In genomic region chr3:47343471-47343971, GRCh38 we compare ENCODE assay signal across 25 cellular contexts.
"Had no signal": no experiment of that assay in that cellular context is flagged by ENCODE, and none has a peak within 500 bp of the region (broad histone marks: within the 10 kb centered on the region; RNA-seq: fewer than 3 reads in every experiment).

No MANE protein-coding gene starts in this region.

- DNase-seq: islet precursor cell; left ventricle myocardium inferior; midbrain; mucosa of descending colon; naive thymus-derived CD4-positive, alpha-beta T cell; nucleus accumbens; pancreas; posterior cingulate gyrus; retina; right cardiac atrium; stimulated activated CD4-positive, alpha-beta T cell treated with anti-CD3 and anti-CD28 coated beads, Interleukin-4, amount 100 ng/mL, for 24 hours; stimulated activated naive CD4-positive, alpha-beta T cell treated with Interleukin-2 at 50 U/mL for 16 hours; tibial artery; trophoblast cell; upper lobe of right lung had no signal

- H3K4me3 Mint-ChIP-seq: memory B cell; naive thymus-derived CD4-positive, alpha-beta T cell; natural killer cell treated with Interleukin-12 subunit alpha and Interleukin-12 subunit beta and Interleukin-15 and Interleukin-18, amount 100 ng/mL, for 72 hours; stimulated activated memory B cell treated with anti-CD40 and anti-IgM and Interleukin-4, amounts not matched to agents 10 μg/mL and 1 μg/mL and 100 μg/mL, for 72 hours had no signal

- H3K27ac Mint-ChIP-seq: memory B cell; natural killer cell treated with Interleukin-12 subunit alpha and Interleukin-12 subunit beta and Interleukin-15 and Interleukin-18, amount 100 ng/mL, for 72 hours; stimulated activated memory B cell treated with anti-CD40 and anti-IgM and Interleukin-4, amounts not matched to agents 10 μg/mL and 1 μg/mL and 100 μg/mL, for 72 hours had no signal

- H3K27me3 Mint-ChIP-seq: memory B cell; naive thymus-derived CD4-positive, alpha-beta T cell; natural killer cell treated with Interleukin-12 subunit alpha and Interleukin-12 subunit beta and Interleukin-15 and Interleukin-18, amount 100 ng/mL, for 72 hours; stimulated activated memory B cell treated with anti-CD40 and anti-IgM and Interleukin-4, amounts not matched to agents 10 μg/mL and 1 μg/mL and 100 μg/mL, for 72 hours had no signal

- H3K36me3 ChIP-seq: prostate gland had no signal

- H3K9me3 Mint-ChIP-seq: memory B cell; naive thymus-derived CD4-positive, alpha-beta T cell; natural killer cell treated with Interleukin-12 subunit alpha and Interleukin-12 subunit beta and Interleukin-15 and Interleukin-18, amount 100 ng/mL, for 72 hours; stimulated activated memory B cell treated with anti-CD40 and anti-IgM and Interleukin-4, amounts not matched to agents 10 μg/mL and 1 μg/mL and 100 μg/mL, for 72 hours had no signal

- H3K4me3 ChIP-seq: hepatocyte, left ventricle myocardium inferior, mucosa of descending colon, pancreas, prostate gland, skin epidermis, suprapubic skin, thoracic aorta, tibial artery, upper lobe of right lung had no signal

- FAIRE-seq: pancreas, urothelium cell line had no signal

- H3K27me3 ChIP-seq: hepatocyte, pancreas, suprapubic skin, tibial artery, upper lobe of right lung had no signal

- ATAC-seq: mucosa of descending colon; naive thymus-derived CD4-positive, alpha-beta T cell; pancreas; sciatic nerve; stimulated activated memory B cell treated with anti-CD40 and anti-IgM and Interleukin-4, amounts not matched to agents 10 μg/mL and 1 μg/mL and 100 μg/mL, for 72 hours; upper lobe of right lung had no signal
